In genomic region chr19:23190341-23190740, GRCh38 we compare ENCODE assay signal across 34 cellular contexts.
"Had no signal": no experiment of that assay in that cellular context is flagged by ENCODE, and none has a peak within 500 bp of the region (broad histone marks: within the 10 kb centered on the region; RNA-seq: fewer than 3 reads in every experiment).

No MANE protein-coding gene starts in this region.

- H3K27me3 ChIP-seq: adrenal gland, body of pancreas, brain microvascular endothelial cell, breast epithelium had no signal

- H3K27ac ChIP-seq: adrenal gland, body of pancreas, brain microvascular endothelial cell, breast epithelium, VCaP had no signal

- FAIRE-seq: astrocyte, TTC549 had no signal

- H3K36me3 ChIP-seq: adrenal gland, brain microvascular endothelial cell, breast epithelium had no signal

- H3K9me3 ChIP-seq: adrenal gland, body of pancreas had no signal

- ATAC-seq: activated CD8-positive, alpha-beta T cell treated with anti-CD3 and anti-CD28 coated beads for 36 hours; activated naive CD4-positive, alpha-beta T cell treated with anti-CD3 and anti-CD28 coated beads, Interleukin-2, amount 50 U/mL, for 72 hours; activated T-cell treated with anti-CD3 and anti-CD28 coated beads, Interleukin-2, amount 50 U/mL, for 4 hours; activated T-cell treated with anti-CD3 and anti-CD28 coated beads, Interleukin-2, amount 50 U/mL, for 72 hours; activated T-helper 17 cell treated with anti-CD3 and anti-CD28 coated beads, Interleukin-2, amount 50 U/mL, for 72 hours; body of pancreas had no signal

- H3K4me3 ChIP-seq: adrenal gland, body of pancreas, breast epithelium had no signal

- DNase-seq: activated B cell treated with CpG ODN at 0.5 μM for 24 hours; activated CD4-positive, alpha-beta memory T cell treated with anti-CD3 and anti-CD28 coated beads for 36 hours; activated CD4-positive, alpha-beta T cell treated with anti-CD3 and anti-CD28 coated beads for 4 hours; activated CD4-positive, alpha-beta T cell treated with anti-CD3 and anti-CD28 coated beads, Interleukin-2, amount 10 ng/mL, durations not matched to agents 24 days and 14 days; activated CD4-positive, alpha-beta T cell treated with anti-CD3 and anti-CD28 coated beads, Interleukin-2, amount 50 U/mL, for 1 hour; activated CD4-positive, alpha-beta T cell treated with anti-CD3 and anti-CD28 coated beads, Interleukin-2, amount 50 U/mL, for 4 hours; activated CD4-positive, CD25-positive, alpha-beta regulatory T cell treated with anti-CD3 and anti-CD28 coated beads, Interleukin-2, amount 50 U/mL, for 72 hours; activated CD8-positive, alpha-beta memory T cell treated with anti-CD3 and anti-CD28 coated beads, Interleukin-2, amount 50 U/mL, for 4 hours; activated CD8-positive, alpha-beta T cell treated with anti-CD3 and anti-CD28 coated beads for 36 hours; activated effector memory CD4-positive, alpha-beta T cell treated with anti-CD3 and anti-CD28 coated beads, Interleukin-2, amount 50 U/mL, for 16 hours; activated gamma-delta T cell treated with Interleukin-2 at 50 U/mL for 16 hours; activated naive CD4-positive, alpha-beta T cell; activated naive CD4-positive, alpha-beta T cell treated with anti-CD3 and anti-CD28 coated beads for 36 hours; activated naive CD4-positive, alpha-beta T cell treated with anti-CD3 and anti-CD28 coated beads, Interleukin-2, amount 50 U/mL, for 16 hours; activated naive CD8-positive, alpha-beta T cell treated with anti-CD3 and anti-CD28 coated beads for 36 hours; activated T-cell treated with anti-CD3 and anti-CD28 coated beads for 4 hours; activated T-cell treated with anti-CD3 and anti-CD28 coated beads, Interleukin-2, amount 50 U/mL, for 1 hour; activated T-cell treated with anti-CD3 and anti-CD28 coated beads, Interleukin-2, amount 50 U/mL, for 4 hours; activated T-cell treated with anti-CD3 and anti-CD28 coated beads, Interleukin-2, amount 50 U/mL, for 72 hours; adrenal gland; amniotic stem cell; aorta; body of pancreas; brain microvascular endothelial cell; central memory CD4-positive, alpha-beta T cell; T-helper 1 cell; T-helper 2 cell; T-helper 9 cell had no signal

- H3K4me1 ChIP-seq: adrenal gland, body of pancreas, breast epithelium had no signal
